In the genomic region with DNA sequence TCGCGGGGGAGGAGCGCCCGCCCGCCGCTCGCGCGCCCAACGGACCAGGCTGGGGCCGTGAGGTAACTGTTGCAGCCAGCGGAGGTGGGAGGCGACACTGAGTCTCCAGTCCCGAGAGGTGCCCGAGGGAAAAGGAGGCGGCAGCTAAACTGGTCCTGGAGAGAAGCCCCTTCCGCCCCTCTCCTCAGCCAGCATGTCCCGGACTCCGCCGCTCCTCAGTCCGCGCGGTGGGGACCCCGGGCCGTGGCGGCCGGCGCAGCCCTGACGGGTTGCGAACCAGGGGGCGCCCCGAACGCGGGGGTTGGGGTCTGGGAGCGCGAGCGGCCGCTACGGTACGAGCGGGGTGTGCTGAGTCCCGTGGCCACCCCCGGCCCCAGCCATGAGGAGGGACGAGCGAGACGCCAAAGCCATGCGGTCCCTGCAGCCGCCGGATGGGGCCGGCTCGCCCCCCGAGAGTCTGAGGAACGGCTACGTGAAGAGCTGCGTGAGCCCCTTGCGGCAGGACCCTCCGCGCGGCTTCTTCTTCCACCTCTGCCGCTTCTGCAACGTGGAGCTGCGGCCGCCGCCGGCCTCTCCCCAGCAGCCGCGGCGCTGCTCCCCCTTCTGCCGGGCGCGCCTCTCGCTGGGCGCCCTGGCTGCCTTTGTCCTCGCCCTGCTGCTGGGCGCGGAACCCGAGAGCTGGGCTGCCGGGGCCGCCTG, we compare ENCODE assay signal across 1 cellular context.
TF ChIP-seq lines count a peak whose summit lies in the region.

A gene (plus strand): TSS at position 108 of the 699 bp plus-strand sequence. CDS start 272 bp downstream, at position 380.

TF ChIP-seq in H1, 55 proteins besides CTCF, POLR2A, EP300 and RAD21:
- peak; percentile 79 for TF ChIP-seq CTBP2 (IDR thresholded peaks at IDR 0.05; ENCODE audit: borderline replicate concordance, insufficient read depth, insufficient read length, low read length)
- TF ChIP-seq, protein P1, sequence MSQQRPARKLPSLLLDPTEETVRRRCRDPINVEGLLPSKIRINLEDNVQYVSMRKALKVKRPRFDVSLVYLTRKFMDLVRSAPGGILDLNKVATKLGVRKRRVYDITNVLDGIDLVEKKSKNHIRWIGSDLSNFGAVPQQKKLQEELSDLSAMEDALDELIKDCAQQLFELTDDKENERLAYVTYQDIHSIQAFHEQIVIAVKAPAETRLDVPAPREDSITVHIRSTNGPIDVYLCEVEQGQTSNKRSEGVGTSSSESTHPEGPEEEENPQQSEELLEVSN (IDR thresholded peaks at IDR 0.05): peak; percentile 42; the same call in 1 of the 2 replicates
- no peak for TF ChIP-seq YY1 (IDR thresholded peaks at IDR 0.05; ENCODE audit: low read depth, low read length)
- no peak for TF ChIP-seq RNF2 (IDR thresholded peaks at IDR 0.05; ENCODE audit: borderline replicate concordance, low read depth, low read length, missing control alignments, poor library complexity, severe bottlenecking)
- TF ChIP-seq SP1 (IDR thresholded peaks at IDR 0.05; ENCODE audit: low read depth, low read length): no peak
- peak; percentile 74 for TF ChIP-seq PHF8 (conservative IDR thresholded peaks at IDR 0.05; ENCODE audit: low read depth, low read length)
- TF ChIP-seq JUN (IDR thresholded peaks at IDR 0.05; ENCODE audit: low read depth, low read length): no peak
- no peak for TF ChIP-seq CREB1 (IDR thresholded peaks at IDR 0.05)
- peak; percentile 65 for TF ChIP-seq TAF7 (optimal IDR thresholded peaks at IDR 0.05; ENCODE audit: borderline replicate concordance, low read depth, low read length)
- TF ChIP-seq MAFK (IDR thresholded peaks at IDR 0.05; ENCODE audit: low read depth, low read length): no peak
- no peak for TF ChIP-seq NRF1 (IDR thresholded peaks at IDR 0.05; ENCODE audit: low read depth, low read length)
- TF ChIP-seq ASH2L (IDR thresholded peaks at IDR 0.05; ENCODE audit: low read length): no peak
- TF ChIP-seq TAF1 (IDR thresholded peaks at IDR 0.05; ENCODE audit: low read depth, low read length): peak; percentile 88
- TF ChIP-seq BACH1 (IDR thresholded peaks at IDR 0.05; ENCODE audit: low read length): 0 out of 2 replicates have a peak, but pooled peaks have one; percentile 16
- TF ChIP-seq EZH2 (IDR thresholded peaks at IDR 0.05; ENCODE audit: low read depth, low read length, severe bottlenecking): peak; percentile 31
- TF ChIP-seq, protein P2, sequence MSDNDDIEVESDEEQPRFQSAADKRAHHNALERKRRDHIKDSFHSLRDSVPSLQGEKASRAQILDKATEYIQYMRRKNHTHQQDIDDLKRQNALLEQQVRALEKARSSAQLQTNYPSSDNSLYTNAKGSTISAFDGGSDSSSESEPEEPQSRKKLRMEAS (IDR thresholded peaks at IDR 0.05): peak; percentile 62
- TF ChIP-seq KDM4A (IDR thresholded peaks at IDR 0.05; ENCODE audit: low read depth, low read length, severe bottlenecking): peak; percentile 43
- no peak for TF ChIP-seq HDAC2 (IDR thresholded peaks at IDR 0.05; ENCODE audit: borderline replicate concordance in 1 of 2, low read depth in 2 of 2, low read length in 2 of 2)
- TF ChIP-seq KDM1A (IDR thresholded peaks at IDR 0.05; ENCODE audit: borderline replicate concordance, low read length): no peak
- TF ChIP-seq SIN3A (conservative IDR thresholded peaks at IDR 0.05 in 1 of 2, IDR thresholded peaks at IDR 0.05 in 1 of 2; ENCODE audit: low read depth in 1 of 2, low read length in 2 of 2): 0 out of 4 replicates have a peak, but pooled peaks of 1 of the 2 experiments have one; percentile 64
- peak; percentile 85 for TF ChIP-seq POLR2AphosphoS5 (IDR thresholded peaks at IDR 0.05; ENCODE audit: low read depth, low read length)
- TF ChIP-seq POU5F1 (IDR thresholded peaks at IDR 0.05; ENCODE audit: low read depth, low read length): no peak
- TF ChIP-seq BCL11A (IDR thresholded peaks at IDR 0.05; ENCODE audit: low read depth in 2 of 2, low read length in 2 of 2): no peak
- TF ChIP-seq CHD1 (IDR thresholded peaks at IDR 0.05; ENCODE audit: low read depth, low read length): no peak; the same call in 1 of the 2 replicates
- peak; percentile 55; the same call in 1 of the 2 replicates for TF ChIP-seq TBP (IDR thresholded peaks at IDR 0.05; ENCODE audit: low read depth, low read length)
- no peak for TF ChIP-seq ZNF274 (IDR thresholded peaks at IDR 0.05; ENCODE audit: borderline replicate concordance, extremely low read depth, low read length)
TF ChIP-seq in H1: peak in this region for 12.
